ENCODE assay signal across 1 cellular context in genomic region chr19:40750035-40750284, GRCh38.
TF ChIP-seq lines count a peak whose summit lies in the region.

No MANE protein-coding gene starts in this region.

TF ChIP-seq in HepG2, 621 proteins besides CTCF, POLR2A, EP300 and RAD21:
- TF ChIP-seq AKAP8 (CRISPR knock-in tag; IDR thresholded peaks at IDR 0.05): 0 out of 2 replicates have a peak, but pooled peaks have one; percentile 30
- no peak for TF ChIP-seq ARHGAP35 (CRISPR knock-in tag; IDR thresholded peaks at IDR 0.05; ENCODE audit: borderline replicate concordance)
- peak; percentile 41; the same call in 1 of the 2 replicates for TF ChIP-seq ZNF431 (CRISPR knock-in tag; IDR thresholded peaks at IDR 0.05; ENCODE audit: borderline replicate concordance, low read depth)
- TF ChIP-seq SIN3A (IDR thresholded peaks at IDR 0.05; ENCODE audit: borderline replicate concordance, low read depth, low read length): no peak
- no peak for TF ChIP-seq ZKSCAN8 (CRISPR knock-in tag; IDR thresholded peaks at IDR 0.05; ENCODE audit: borderline replicate concordance)
- TF ChIP-seq SP5 (CRISPR knock-in tag; IDR thresholded peaks at IDR 0.05; ENCODE audit: borderline replicate concordance, low read depth): no peak
- 0 out of 2 replicates have a peak, but pooled peaks have one; percentile 53 for TF ChIP-seq ZNF383 (CRISPR knock-in tag; IDR thresholded peaks at IDR 0.05; ENCODE audit: borderline replicate concordance)
- TF ChIP-seq KDM5B (CRISPR knock-in tag; IDR thresholded peaks at IDR 0.05; ENCODE audit: borderline replicate concordance): no peak
- TF ChIP-seq ZNF737 (CRISPR knock-in tag; IDR thresholded peaks at IDR 0.05; ENCODE audit: borderline replicate concordance): 0 out of 2 replicates have a peak, but pooled peaks have one; percentile 42
- peak; percentile 96; the same call in 1 of the 2 replicates for TF ChIP-seq NCOR1 (IDR thresholded peaks at IDR 0.05; ENCODE audit: borderline replicate concordance, low read length)
- 0 out of 2 replicates have a peak, but pooled peaks have one; percentile 79 for TF ChIP-seq CENPBD1 (CRISPR knock-in tag; IDR thresholded peaks at IDR 0.05; ENCODE audit: borderline replicate concordance, low read depth)
- TF ChIP-seq FOXM1 (CRISPR knock-in tag; IDR thresholded peaks at IDR 0.05): no peak
- peak; percentile 51; the same call in 1 of the 2 replicates for TF ChIP-seq ZXDC (CRISPR knock-in tag; IDR thresholded peaks at IDR 0.05)
- no peak for TF ChIP-seq MYNN (CRISPR knock-in tag; IDR thresholded peaks at IDR 0.05; ENCODE audit: low read depth)
- TF ChIP-seq ZBTB42 (CRISPR knock-in tag; IDR thresholded peaks at IDR 0.05): peak; percentile 61; the same call in 1 of the 2 replicates
- TF ChIP-seq ZNF746 (CRISPR knock-in tag; IDR thresholded peaks at IDR 0.05): 0 out of 2 replicates have a peak, but pooled peaks have one; percentile 10
- TF ChIP-seq NCOA5 (CRISPR knock-in tag; IDR thresholded peaks at IDR 0.05): no peak
- TF ChIP-seq GTF3A (CRISPR knock-in tag; conservative IDR thresholded peaks at IDR 0.05): 0 out of 2 replicates have a peak, but pooled peaks have one; percentile 34
- no peak for TF ChIP-seq TCF12 (IDR thresholded peaks at IDR 0.05)
- 0 out of 2 replicates have a peak, but pooled peaks have one; percentile 41 for TF ChIP-seq TCF12 (CRISPR knock-in tag; IDR thresholded peaks at IDR 0.05)
- no peak for TF ChIP-seq ZNF550 (CRISPR knock-in tag; IDR thresholded peaks at IDR 0.05; ENCODE audit: borderline replicate concordance)
